ENCODE assay signal across 16 cellular contexts in genomic region chr15:51799174-51799907, GRCh38. TPM values are rescaled to one million over a fixed set of nuclear protein-coding genes. Genes with fewer than 3 reads are reported as not detected.
DNase-seq lines count a peak whose midpoint lies in the region; ATAC-seq and TF ChIP-seq lines count a peak whose summit lies in the region.
"Had no signal": no experiment of that assay in that cellular context is flagged by ENCODE, and none has a peak within 500 bp of the region (broad histone marks: within the 10 kb centered on the region; RNA-seq: fewer than 3 reads in every experiment).

No MANE protein-coding gene starts in this region.

- H3K27ac ChIP-seq in SK-N-SH (ENCODE audit: low read depth in 2 of 2, low read length in 1 of 2) (peak overlapping the region in 1 of 2 experiments; percentile 67; a peak in 2 of 4 replicates), upper lobe of right lung (no peak overlapping the region)

- TF ChIP-seq CTCF in SK-N-SH (IDR thresholded peaks at IDR 0.05): no peak
- no peak for TF ChIP-seq CTCF in endothelial cell (IDR thresholded peaks at IDR 0.05; ENCODE audit: unreplicated experiment)
- TF ChIP-seq CTCF in nephron (IDR thresholded peaks at IDR 0.05; ENCODE audit: unreplicated experiment in 3 of 3): no peak
- no peak for TF ChIP-seq CTCF in upper lobe of right lung (IDR thresholded peaks at IDR 0.05)
- no peak for TF ChIP-seq CTCF in GM13977 (IDR thresholded peaks at IDR 0.05; ENCODE audit: extremely low read depth, insufficient read depth, missing control alignments)

- POLR2A ChIA-PET in SK-N-SH (lab: Yijun Ruan, JAX): no interaction called here

- H3K4me1 ChIP-seq in SK-N-SH (ENCODE audit: control insufficient read depth in 1 of 2, insufficient read depth in 2 of 2, low read depth in 1 of 2, low read length in 1 of 2) (peaks cover 0 to 20% of the 10 kb centered on the region in 2 experiments; a peak in 2 of 4 replicates), upper lobe of right lung (no peaks in the 10 kb centered on the region)

- H3K9ac ChIP-seq in SK-N-SH: no peak overlapping the region

- H3K36me3 Mint-ChIP-seq in endothelial cell (ENCODE audit: low read depth, unreplicated experiment): peaks cover 29% of the 10 kb centered on the region
- no peaks in the 10 kb centered on the region for H3K36me3 Mint-ChIP-seq in nephron (ENCODE audit: low read depth)
- H3K36me3 Mint-ChIP-seq in stimulated activated memory B cell treated with anti-CD40 and anti-IgM and Interleukin-4, amounts not matched to agents 10 μg/mL and 1 μg/mL and 100 μg/mL, for 72 hours: peaks cover 50% of the 10 kb centered on the region

- in situ Hi-C loops in GM13977 (cut with MboI; ENCODE audit: low pct_unique_long_range_greater_than_20kb, low sequenced_read_pairs, unreplicated experiment): no loop called here

- H3K79me2 ChIP-seq in SK-N-SH (ENCODE audit: insufficient read depth): no peaks in the 10 kb centered on the region

- DNase-seq in SK-N-SH (peak; percentile 59), endothelial cell (ENCODE audit: low spot score) (no peak), upper lobe of right lung (no peak), GM13977 (ENCODE audit: low spot score) (no peak)
- DNase-seq: NCI-H1105 treated with DMSO at 0.1 percent for 48 hours, NCI-H1694, NCI-H2081, NCI-H2171, NCI-H524 treated with DMSO at 0.1 percent for 48 hours, NCI-H82 had no signal

- 65% methylated on average over 5 of the region's 6 CpGs for WGBS in SK-N-SH (ENCODE audit: low lambda C conversion rate)

- H3K4me3 Mint-ChIP-seq in endothelial cell (ENCODE audit: unreplicated experiment) (peak overlapping the region; percentile 79), nephron (no peak overlapping the region)
- H3K4me3 Mint-ChIP-seq in stimulated activated memory B cell treated with anti-CD40 and anti-IgM and Interleukin-4, amounts not matched to agents 10 μg/mL and 1 μg/mL and 100 μg/mL, for 72 hours: no peak overlapping the region
- H3K4me3 Mint-ChIP-seq: B cell had no signal

- no peak overlapping the region for H2AFZ ChIP-seq in SK-N-SH (ENCODE audit: low read depth)

- H3K27ac Mint-ChIP-seq in endothelial cell (ENCODE audit: unreplicated experiment) (peak overlapping the region; percentile 42), nephron (peak overlapping the region; percentile 50 to 81 (median 65))
- no peak overlapping the region for H3K27ac Mint-ChIP-seq in stimulated activated memory B cell treated with anti-CD40 and anti-IgM and Interleukin-4, amounts not matched to agents 10 μg/mL and 1 μg/mL and 100 μg/mL, for 72 hours
- H3K27ac Mint-ChIP-seq: B cell had no signal

- H4K20me1 ChIP-seq in SK-N-SH (ENCODE audit: insufficient read depth): no peaks in the 10 kb centered on the region

- CTCF ChIA-PET in SK-N-SH (lab: Yijun Ruan, JAX): interaction anchor here (0.7 to 1.8 kb wide), 2 partner anchors 23 to 30 kb away, joined by 3 to 5 read pairs; partner anchors contain the start of gene TMOD3

- no peak overlapping the region for H3K4me2 ChIP-seq in SK-N-SH

- H3K4me1 Mint-ChIP-seq in endothelial cell (ENCODE audit: unreplicated experiment) (no peaks in the 10 kb centered on the region), nephron (no peaks in the 10 kb centered on the region)
- H3K4me1 Mint-ChIP-seq in stimulated activated memory B cell treated with anti-CD40 and anti-IgM and Interleukin-4, amounts not matched to agents 10 μg/mL and 1 μg/mL and 100 μg/mL, for 72 hours: peaks cover 14% of the 10 kb centered on the region

- intact Hi-C loops in upper lobe of right lung (cut with DNase I): no loop called here

- H3K27me3 Mint-ChIP-seq in endothelial cell (ENCODE audit: unreplicated experiment) (peaks cover 4% of the 10 kb centered on the region), nephron (ENCODE audit: low read depth) (no peaks in the 10 kb centered on the region)
- H3K27me3 Mint-ChIP-seq in stimulated activated memory B cell treated with anti-CD40 and anti-IgM and Interleukin-4, amounts not matched to agents 10 μg/mL and 1 μg/mL and 100 μg/mL, for 72 hours: no peaks in the 10 kb centered on the region
- H3K27me3 Mint-ChIP-seq: B cell had no signal

- no peaks in the 10 kb centered on the region for H3F3A ChIP-seq in SK-N-SH (replicated peaks; ENCODE audit: insufficient read depth)

- no peaks in the 10 kb centered on the region for H3K27me3 ChIP-seq in SK-N-SH (ENCODE audit: insufficient read depth)
- no peaks in the 10 kb centered on the region for H3K27me3 ChIP-seq in upper lobe of right lung

- peak in 1 of 2 experiments; percentile 23; a peak in 1 of 4 replicates for TF ChIP-seq EP300 in SK-N-SH (IDR thresholded peaks at IDR 0.05; ENCODE audit: borderline replicate concordance in 1 of 2, low read depth in 1 of 2, low read length in 1 of 2)

- TF ChIP-seq RAD21 in SK-N-SH (IDR thresholded peaks at IDR 0.05; ENCODE audit: low read length): no peak

- no peaks in the 10 kb centered on the region for H3K9me2 ChIP-seq in SK-N-SH

- H3K9me3 ChIP-seq in SK-N-SH (no peaks in the 10 kb centered on the region), upper lobe of right lung (no peaks in the 10 kb centered on the region)

- H3K36me3 ChIP-seq in SK-N-SH (replicated peaks in 1 of 2; ENCODE audit: control insufficient read depth in 1 of 2, insufficient read depth in 2 of 2, low read length in 1 of 2) (no peaks in the 10 kb centered on the region), upper lobe of right lung (peaks cover 10% of the 10 kb centered on the region)

- H3K4me3 ChIP-seq in SK-N-SH (ENCODE audit: low read depth in 2 of 2, low read length in 1 of 2): no peak overlapping the region
- no peak overlapping the region for H3K4me3 ChIP-seq in upper lobe of right lung

- H3K9me3 Mint-ChIP-seq in endothelial cell (ENCODE audit: unreplicated experiment): no peaks in the 10 kb centered on the region
- H3K9me3 Mint-ChIP-seq in nephron: no peaks in the 10 kb centered on the region
- H3K9me3 Mint-ChIP-seq in stimulated activated memory B cell treated with anti-CD40 and anti-IgM and Interleukin-4, amounts not matched to agents 10 μg/mL and 1 μg/mL and 100 μg/mL, for 72 hours: no peaks in the 10 kb centered on the region

- ATAC-seq in SK-N-SH treated with all-trans-retinoic acid at 6 μM for 48 hours: no peak; the same call in 2 of the 3 replicates
- peak; percentile 52 for ATAC-seq in upper lobe of right lung
- ATAC-seq in GM21576 (IDR thresholded peaks at IDR 0.05; ENCODE audit: unreplicated experiment): no peak
- ATAC-seq in stimulated activated memory B cell treated with anti-CD40 and anti-IgM and Interleukin-4, amounts not matched to agents 10 μg/mL and 1 μg/mL and 100 μg/mL, for 72 hours: no peak
- ATAC-seq: HCT116 had no signal

TF ChIP-seq in SK-N-SH, 30 proteins besides CTCF, POLR2A, EP300 and RAD21:
- 0 out of 2 replicates have a peak, but pooled peaks have one; percentile 25 for TF ChIP-seq RCOR1 (IDR thresholded peaks at IDR 0.05; ENCODE audit: low read length)
- peak; percentile 52 for TF ChIP-seq GATA2 (CRISPR knock-in tag; IDR thresholded peaks at IDR 0.05)
- TF ChIP-seq CHD2 (IDR thresholded peaks at IDR 0.05; ENCODE audit: low read length, partially characterized antibody): peak; percentile 33
- no peak for TF ChIP-seq TEAD4 (IDR thresholded peaks at IDR 0.05; ENCODE audit: borderline replicate concordance, insufficient read depth)

TF ChIP-seq in SK-N-SH treated with all-trans-retinoic acid at 6 μM for 48 hours, 23 proteins besides CTCF, POLR2A, EP300 and RAD21:
- TF ChIP-seq OSR1 (CRISPR knock-in tag; IDR thresholded peaks at IDR 0.05) (no peak), RARB (CRISPR knock-in tag; IDR thresholded peaks at IDR 0.05) (no peak), CSDC2 (CRISPR knock-in tag; IDR thresholded peaks at IDR 0.05) (no peak), BACH2 (CRISPR knock-in tag; IDR thresholded peaks at IDR 0.05; ENCODE audit: borderline replicate concordance) (no peak), ZC3H10 (CRISPR knock-in tag; IDR thresholded peaks at IDR 0.05) (no peak), ISL1 (CRISPR knock-in tag; IDR thresholded peaks at IDR 0.05) (no peak), SNAI2 (CRISPR knock-in tag; IDR thresholded peaks at IDR 0.05) (no peak), TOX (CRISPR knock-in tag; IDR thresholded peaks at IDR 0.05; ENCODE audit: borderline replicate concordance) (no peak), GLIS3 (CRISPR knock-in tag; IDR thresholded peaks at IDR 0.05) (no peak), ESRRG (CRISPR knock-in tag; IDR thresholded peaks at IDR 0.05) (no peak)

RNA-seq across cellular contexts. Expression of gene TMOD3, which starts 30.1 kb away (rescaled TPM):
- polyA plus RNA-seq in SK-N-SH (2012; rRNA removed): 6.0 and 7.6 TPM in 2 replicates
- polyA plus RNA-seq in SK-N-SH (2012; cell fraction: cytosol; rRNA removed): 10.1 and 12.7 TPM in 2 replicates
- polyA plus RNA-seq in SK-N-SH (2012; cell fraction: nucleus; rRNA removed): 3.8 and 7.2 TPM in 2 replicates
- total RNA-seq in endothelial cell (ENCODE audit: unreplicated experiment): 51.0 TPM
- 78.4 TPM for total RNA-seq in upper lobe of right lung

RNA-seq across cellular contexts. Expression of gene TMOD2, which starts 47.9 kb away (rescaled TPM):
- polyA plus RNA-seq in SK-N-SH (2012; rRNA removed): 2.7 and 4.4 TPM in 2 replicates
- 4.3 TPM in 2 replicates for polyA plus RNA-seq in SK-N-SH (2012; cell fraction: cytosol; rRNA removed)
- polyA plus RNA-seq in SK-N-SH (2012; cell fraction: nucleus; rRNA removed): 3.1 and 6.4 TPM in 2 replicates
- 118 TPM for total RNA-seq in endothelial cell (ENCODE audit: unreplicated experiment)
- 16.1 TPM for total RNA-seq in upper lobe of right lung
